Comparison of ENCODE assay signal across 15 cellular contexts in the genomic region with DNA sequence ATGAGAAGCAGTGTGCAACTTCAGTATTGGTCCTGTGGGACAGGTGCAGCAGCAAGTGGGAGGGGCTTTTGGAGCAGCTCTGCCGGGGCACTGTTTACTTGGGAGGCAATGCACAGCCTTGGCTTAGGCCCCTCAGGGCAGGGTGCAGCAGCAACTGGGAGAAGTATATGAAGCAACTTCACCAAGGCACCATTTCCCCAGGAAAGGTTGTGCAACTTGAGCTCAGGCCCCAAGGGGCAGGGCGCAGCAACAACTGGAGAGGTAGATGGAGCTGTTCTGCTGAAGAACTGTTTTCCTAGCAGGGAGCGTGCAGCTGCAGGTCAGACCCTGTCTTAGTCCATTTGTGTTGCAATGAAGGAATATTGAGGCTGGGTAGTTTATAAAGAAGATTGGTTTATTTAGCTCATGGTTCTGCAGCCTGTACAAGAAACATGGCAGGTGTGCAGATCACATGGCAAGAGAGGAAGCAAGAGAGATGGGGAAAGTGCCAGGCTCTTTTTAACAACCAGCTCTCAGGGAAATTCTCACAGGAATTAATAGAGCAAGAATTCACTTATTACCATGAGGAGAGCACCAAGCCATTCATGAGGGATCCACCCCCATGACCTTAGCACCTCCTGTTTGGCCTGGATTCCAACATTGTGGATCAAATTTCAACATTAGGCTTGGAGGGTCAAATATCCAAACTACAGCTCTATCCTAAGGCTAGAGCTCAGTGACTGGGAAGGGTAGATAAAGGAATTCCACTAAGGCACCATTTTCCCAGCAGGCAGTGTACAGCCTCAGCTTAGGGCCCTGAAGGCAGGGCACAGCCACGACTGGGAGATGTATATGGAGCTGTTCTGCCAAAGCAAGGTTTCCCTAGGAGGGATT. TPM values are rescaled to one million over a fixed set of nuclear protein-coding genes. Genes with fewer than 3 reads are reported as not detected.
A peak's percentile ranks its signal among the peaks of the same experiment; 100 is the strongest.
DNase-seq lines count a peak whose midpoint lies in the region; TF ChIP-seq lines count a peak whose summit lies in the region.
"Had no signal": no experiment of that assay in that cellular context is flagged by ENCODE, and none has a peak within 500 bp of the region (broad histone marks: within the 10 kb centered on the region; RNA-seq: fewer than 3 reads in every experiment).

No MANE protein-coding gene starts in this region.

- H3K27ac ChIP-seq in endodermal cell (ENCODE audit: low read depth, low read length) = no peak overlapping the region
- no peak overlapping the region for H3K27ac ChIP-seq in osteoblast (ENCODE audit: low read depth, low read length)
- H3K27ac ChIP-seq: C4-2B, RWPE1 had no signal

- no peaks in the 10 kb centered on the region for H3K36me3 ChIP-seq in endodermal cell (ENCODE audit: control insufficient read depth, insufficient read depth, low read length)
- no peaks in the 10 kb centered on the region for H3K36me3 ChIP-seq in osteoblast (ENCODE audit: insufficient read depth, low read length)

- no peaks in the 10 kb centered on the region for H3K9me3 ChIP-seq in endodermal cell (ENCODE audit: control insufficient read depth, low read length)
- H3K9me3 ChIP-seq in osteoblast (ENCODE audit: low read depth, low read length) = peaks cover 3% of the 10 kb centered on the region

- H4K20me1 ChIP-seq in osteoblast (ENCODE audit: insufficient read depth, low read length) = no peaks in the 10 kb centered on the region

- TF ChIP-seq CTCF in endodermal cell (conservative IDR thresholded peaks at IDR 0.05) (peak; percentile 51), nephron progenitor cell (IDR thresholded peaks at IDR 0.05) (no peak), osteoblast (IDR thresholded peaks at IDR 0.05; ENCODE audit: extremely low read depth, low read depth, low read length) (no peak)

- H2AFZ ChIP-seq in osteoblast (ENCODE audit: low read length) = no peak overlapping the region

- DNase-seq in ELF-1 (ENCODE audit: low read depth, low spot score) (peak; percentile 72), NCI-H510A (lab: John Stamatoyannopoulos, UW) (peak; percentile 16), endodermal cell (peak; percentile 56), nephron progenitor cell (peak; percentile 18), HuH-7.5 (ENCODE audit: low spot score) (no peak), osteoblast (ENCODE audit: insufficient read length, low spot score, missing footprints) (no peak), HuH-7 (ENCODE audit: low spot score) (no peak)
- no peak for DNase-seq in activated CD4-positive, alpha-beta memory T cell treated with anti-CD3 and anti-CD28 coated beads for 36 hours
- DNase-seq: EL; NCI-H226; stimulated activated CD4-positive, alpha-beta T cell treated with anti-CD3 and anti-CD28 coated beads, Interleukin-2, amount 100 ng/mL, for 24 hours; T-helper 9 cell had no signal

- H3K9me3 Mint-ChIP-seq in endodermal cell = peaks cover 2% of the 10 kb centered on the region
- H3K9me3 Mint-ChIP-seq in nephron progenitor cell = peaks cover 8% of the 10 kb centered on the region
- H3K9me3 Mint-ChIP-seq in activated CD4-positive, alpha-beta memory T cell treated with anti-CD3 and anti-CD28 coated beads for 36 hours = no peaks in the 10 kb centered on the region

- H3K36me3 Mint-ChIP-seq in endodermal cell (ENCODE audit: low read depth) = no peaks in the 10 kb centered on the region
- H3K36me3 Mint-ChIP-seq in nephron progenitor cell (ENCODE audit: low read depth) = no peaks in the 10 kb centered on the region
- H3K36me3 Mint-ChIP-seq in activated CD4-positive, alpha-beta memory T cell treated with anti-CD3 and anti-CD28 coated beads for 36 hours = no peaks in the 10 kb centered on the region

- WGBS in endodermal cell (ENCODE audit: insufficient coverage in 1 of 2, insufficient read length in 1 of 2), 2 experiments = 87 to 100% methylated on average over 1 to 4 of the region's 4 CpGs

- peaks cover 8% of the 10 kb centered on the region for H3K4me1 ChIP-seq in endodermal cell (ENCODE audit: control insufficient read depth, insufficient read depth, low read length)
- H3K4me1 ChIP-seq in osteoblast (ENCODE audit: insufficient read depth, low read length) = no peaks in the 10 kb centered on the region

- H3K27ac Mint-ChIP-seq in endodermal cell (no peak overlapping the region), nephron progenitor cell (peak overlapping the region; percentile 73)
- H3K27ac Mint-ChIP-seq in activated CD4-positive, alpha-beta memory T cell treated with anti-CD3 and anti-CD28 coated beads for 36 hours = no peak overlapping the region

- intact Hi-C loops in activated CD4-positive, alpha-beta memory T cell treated with anti-CD3 and anti-CD28 coated beads for 36 hours (cut with micrococcal nuclease) = no loop called here

- H3K79me2 ChIP-seq in osteoblast (ENCODE audit: insufficient read depth, low read length) = no peaks in the 10 kb centered on the region

- CTCF ChIA-PET in activated CD4-positive, alpha-beta memory T cell treated with anti-CD3 and anti-CD28 coated beads for 36 hours (lab: Charles Lee) = no interaction called here

- H3K27me3 Mint-ChIP-seq in endodermal cell (ENCODE audit: insufficient read depth) (no peaks in the 10 kb centered on the region), nephron progenitor cell (ENCODE audit: low read depth, poor library complexity) (peaks cover 3% of the 10 kb centered on the region)
- H3K27me3 Mint-ChIP-seq in activated CD4-positive, alpha-beta memory T cell treated with anti-CD3 and anti-CD28 coated beads for 36 hours = peaks cover 5% of the 10 kb centered on the region

- H3K4me3 Mint-ChIP-seq in endodermal cell (no peak overlapping the region), nephron progenitor cell (peak overlapping the region; percentile 24)
- no peak overlapping the region for H3K4me3 Mint-ChIP-seq in activated CD4-positive, alpha-beta memory T cell treated with anti-CD3 and anti-CD28 coated beads for 36 hours

- peaks cover 34% of the 10 kb centered on the region for H3K4me1 Mint-ChIP-seq in endodermal cell
- H3K4me1 Mint-ChIP-seq in nephron progenitor cell = peaks cover 19% of the 10 kb centered on the region
- no peaks in the 10 kb centered on the region for H3K4me1 Mint-ChIP-seq in activated CD4-positive, alpha-beta memory T cell treated with anti-CD3 and anti-CD28 coated beads for 36 hours (ENCODE audit: low read depth)

- no peaks in the 10 kb centered on the region for H3K27me3 ChIP-seq in endodermal cell (ENCODE audit: control insufficient read depth, insufficient read depth, low read length, poor library complexity, severe bottlenecking)
- no peaks in the 10 kb centered on the region for H3K27me3 ChIP-seq in osteoblast (ENCODE audit: insufficient read depth, low read length)

- H3K4me3 ChIP-seq in endodermal cell (ENCODE audit: low read length) = no peak overlapping the region
- no peak overlapping the region for H3K4me3 ChIP-seq in osteoblast (ENCODE audit: insufficient read depth, low read length)

- no peak overlapping the region for H3K9ac ChIP-seq in endodermal cell (ENCODE audit: extremely low read depth, low read length, poor library complexity, severe bottlenecking)

- no peak overlapping the region for H3K4me2 ChIP-seq in osteoblast (ENCODE audit: insufficient read depth, low read length)

- POLR2A ChIA-PET in activated CD4-positive, alpha-beta memory T cell treated with anti-CD3 and anti-CD28 coated beads for 36 hours (lab: Charles Lee) = no interaction called here

RNA-seq across cellular contexts. Expression of a gene that starts 10.9 kb away (rescaled TPM):
- total RNA-seq in endodermal cell (1 to 10 TPM; 1.9 to 3.9 TPM), osteoblast (not detected in 2 replicates)
- polyA plus RNA-seq in endodermal cell (2013, experiment 1 of 2) = not detected
- polyA plus RNA-seq in endodermal cell (2013, experiment 2 of 2) = not detected
- not detected for total RNA-seq in activated CD4-positive, alpha-beta memory T cell treated with anti-CD3 and anti-CD28 coated beads for 36 hours
- total RNA-seq: fibroblast of villous mesenchyme had no signal

Comparison
In these comparisons a context has a peak if more than half of its experiments do, and no peak if none do; other contexts are left out.
1. DNase-seq: peak in ELF-1 (single experiment), NCI-H510A (single experiment), endodermal cell (single experiment) and nephron progenitor cell (single experiment); none in HuH-7.5 (single experiment), osteoblast (single experiment), HuH-7 (single experiment) and activated CD4-positive, alpha-beta memory T cell treated with anti-CD3 and anti-CD28 coated beads for 36 hours (single experiment).